Comparison of ENCODE assay signal across 11 cellular contexts in the genomic region with DNA sequence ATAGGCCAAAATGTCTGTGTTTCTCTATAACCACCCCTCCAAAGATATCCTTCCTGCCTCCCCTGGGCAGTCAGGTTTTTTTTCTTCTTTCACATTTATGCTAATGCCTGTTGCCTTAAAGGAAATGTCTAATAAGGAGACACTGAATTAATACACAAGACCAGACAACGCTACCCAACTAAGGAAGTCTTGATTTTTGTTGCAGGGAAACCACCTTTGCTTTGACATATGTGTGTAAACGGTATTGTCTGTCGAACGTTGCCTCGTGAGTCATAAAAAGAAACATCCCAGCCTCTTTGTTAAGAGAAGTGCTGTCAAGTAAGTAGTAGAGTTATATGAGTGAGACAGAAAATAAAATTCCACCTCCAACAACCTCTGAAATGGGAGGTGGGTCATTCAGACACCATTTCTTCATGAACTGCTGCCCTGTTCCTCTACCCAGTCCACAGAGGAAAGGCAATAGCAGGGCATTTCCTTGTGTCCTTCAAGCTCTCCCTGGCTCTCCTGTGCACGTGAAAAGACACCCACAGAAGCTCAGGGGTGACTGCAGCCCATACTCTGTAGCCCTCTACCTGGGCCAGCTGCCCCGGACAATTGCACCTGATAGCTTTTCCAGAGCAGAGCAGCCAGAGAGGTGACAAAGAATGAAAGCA. TPM values are rescaled to one million over a fixed set of nuclear protein-coding genes. Genes with fewer than 3 reads are reported as not detected.
DNase-seq lines count a peak whose midpoint lies in the region; ATAC-seq, FAIRE-seq and TF ChIP-seq lines count a peak whose summit lies in the region.
"Had no signal": no experiment of that assay in that cellular context is flagged by ENCODE, and none has a peak within 500 bp of the region (broad histone marks: within the 10 kb centered on the region; RNA-seq: fewer than 3 reads in every experiment).

No MANE protein-coding gene starts in this region.

- TF ChIP-seq POLR2A in prostate gland (IDR thresholded peaks at IDR 0.05) (no peak), H54 (IDR thresholded peaks at IDR 0.05; ENCODE audit: low read depth, low read length) (no peak)

- H3K27ac Mint-ChIP-seq in activated T-cell treated with anti-CD3 and anti-CD28 coated beads, Interleukin-2, amount 50 U/mL, for 24 hours: peak overlapping the region; percentile 8
- H3K27ac Mint-ChIP-seq: type B pancreatic cell had no signal

- no peaks in the 10 kb centered on the region for H3K9me3 ChIP-seq in OCI-LY3 (ENCODE audit: insufficient read depth, low read length)
- no peaks in the 10 kb centered on the region for H3K9me3 ChIP-seq in prostate gland

- peak overlapping the region; percentile 5 for H3K4me3 Mint-ChIP-seq in activated T-cell treated with anti-CD3 and anti-CD28 coated beads, Interleukin-2, amount 50 U/mL, for 24 hours
- H3K4me3 Mint-ChIP-seq: type B pancreatic cell had no signal

- intact Hi-C loops in prostate gland (cut with DNase I): no loop called here

- no peaks in the 10 kb centered on the region for H4K20me1 ChIP-seq in OCI-LY3 (ENCODE audit: insufficient read depth, low read length)

- H3K4me1 ChIP-seq in OCI-LY3 (ENCODE audit: low read length) (peaks cover 15% of the 10 kb centered on the region), prostate gland (replicated peaks) (no peaks in the 10 kb centered on the region)

- FAIRE-seq in H54 (lab: Jason Lieb, UNC): no peak

- H3K36me3 ChIP-seq in OCI-LY3 (replicated peaks; ENCODE audit: low read depth, low read length): no peaks in the 10 kb centered on the region
- no peaks in the 10 kb centered on the region for H3K36me3 ChIP-seq in prostate gland

- H3K27me3 ChIP-seq in OCI-LY3 (ENCODE audit: low read depth, low read length) (no peaks in the 10 kb centered on the region), prostate gland (replicated peaks; ENCODE audit: insufficient read depth) (no peaks in the 10 kb centered on the region)

- peak overlapping the region; percentile 74 for H2AFZ ChIP-seq in OCI-LY3 (ENCODE audit: low read depth, low read length)

- no peak for TF ChIP-seq CTCF in OCI-LY3 (IDR thresholded peaks at IDR 0.05; ENCODE audit: low read depth, low read length)
- no peak for TF ChIP-seq CTCF in prostate gland (IDR thresholded peaks at IDR 0.05)

- no peak overlapping the region for H3K27ac ChIP-seq in OCI-LY3 (ENCODE audit: low read length)
- H3K27ac ChIP-seq in prostate gland: peak overlapping the region; percentile 62 to 79

- peaks cover 23% of the 10 kb centered on the region for H3K27me3 Mint-ChIP-seq in activated T-cell treated with anti-CD3 and anti-CD28 coated beads, Interleukin-2, amount 50 U/mL, for 24 hours

- peaks cover 8% of the 10 kb centered on the region for H3K9me3 Mint-ChIP-seq in activated T-cell treated with anti-CD3 and anti-CD28 coated beads, Interleukin-2, amount 50 U/mL, for 24 hours
- H3K9me3 Mint-ChIP-seq: type B pancreatic cell had no signal

- H3K9ac ChIP-seq in OCI-LY3 (ENCODE audit: low read length): 0 out of 2 replicates have a peak overlapping the region, but pooled peaks have one; percentile 10

- peak overlapping the region; percentile 80 for H3K4me2 ChIP-seq in OCI-LY3 (ENCODE audit: low read length)

- peak; percentile 99 for ATAC-seq in HG02610 (IDR thresholded peaks at IDR 0.05; ENCODE audit: unreplicated experiment)

- H3K4me3 ChIP-seq in OCI-LY3 (ENCODE audit: low read length): peak overlapping the region; percentile 63
- H3K4me3 ChIP-seq in prostate gland: no peak overlapping the region

- H3K79me2 ChIP-seq in OCI-LY3 (ENCODE audit: low read length): no peaks in the 10 kb centered on the region

- H3K36me3 Mint-ChIP-seq in activated T-cell treated with anti-CD3 and anti-CD28 coated beads, Interleukin-2, amount 50 U/mL, for 24 hours (ENCODE audit: low read depth): peaks cover 7% of the 10 kb centered on the region
- H3K36me3 Mint-ChIP-seq: type B pancreatic cell had no signal

- WGBS in prostate gland: 40% methylated on average over 7 of the region's 7 CpGs

- H3K4me1 Mint-ChIP-seq in activated T-cell treated with anti-CD3 and anti-CD28 coated beads, Interleukin-2, amount 50 U/mL, for 24 hours (ENCODE audit: low read depth): peaks cover 15% of the 10 kb centered on the region

- no peak for DNase-seq in activated T-cell treated with anti-CD3 and anti-CD28 coated beads, Interleukin-2, amount 50 U/mL, for 24 hours
- DNase-seq in activated T-cell treated with anti-CD3 and anti-CD28 coated beads, Interleukin-2, amount 50 U/mL, for 1 hour: no peak
- DNase-seq in prostate gland (ENCODE audit: low spot score): no peak
- DNase-seq in pons (ENCODE audit: low spot score): no peak
- no peak for DNase-seq in hypothalamus (lab: John Stamatoyannopoulos, UW)
- DNase-seq in H54 (ENCODE audit: insufficient read length, low spot score): no peak
- DNase-seq: HCEC 1CT, NCI-H524 treated with DMSO at 0.1 percent for 48 hours had no signal

RNA-seq across cellular contexts. Expression of a gene that starts 10.2 kb away (rescaled TPM):
- total RNA-seq in prostate gland: 1 to 10 TPM; 1.1 to 5.6 TPM
